10 cellular contexts compared by ENCODE assay signal in genomic region chr3:139659511-139659910, GRCh38. TPM values are rescaled to one million over a fixed set of nuclear protein-coding genes. Genes with fewer than 3 reads are reported as not detected.
"Had no signal": no experiment of that assay in that cellular context is flagged by ENCODE, and none has a peak within 500 bp of the region (broad histone marks: within the 10 kb centered on the region; RNA-seq: fewer than 3 reads in every experiment).

No MANE protein-coding gene starts in this region.

- H3K9ac ChIP-seq: GM23248 had no signal

- H2AFZ ChIP-seq: GM23248, GM23338 had no signal

- H3K36me3 ChIP-seq: HAP-1 had no signal

- H3K4me3 Mint-ChIP-seq: GM23338, H9, HFFc6 had no signal

- H3K4me1 ChIP-seq: HAP-1 had no signal

- H3K27ac ChIP-seq: GM23248 had no signal

- H3K9me3 Mint-ChIP-seq: GM23338, H9 had no signal

- H3K4me2 ChIP-seq: GM23338 had no signal

- H3K27ac Mint-ChIP-seq: GM23338, H9, HFFc6 had no signal

- FAIRE-seq: H1 had no signal

- ATAC-seq: GM23338, HCT116 had no signal

- DNase-seq: GM23248, GOT3, H7, H9, HCEC 1CT, HFFc6 had no signal

- H3K9me3 ChIP-seq: HAP-1 had no signal

- H3K4me3 ChIP-seq: GM23248, GM23338, HAP-1 had no signal

RNA-seq across cellular contexts. Expression of gene NMNAT3, which starts 18.3 kb away (rescaled TPM):
- total RNA-seq: GM23248 had no signal
- polyA plus RNA-seq: GM23248 had no signal
